8 cellular contexts compared by ENCODE assay signal in genomic region chr16:56932588-56933265, GRCh38. TPM values are rescaled to one million over a fixed set of nuclear protein-coding genes. Genes with fewer than 3 reads are reported as not detected.
A peak's percentile ranks its signal among the peaks of the same experiment; 100 is the strongest.
DNase-seq lines count a peak whose midpoint lies in the region; ATAC-seq and TF ChIP-seq lines count a peak whose summit lies in the region.

No MANE protein-coding gene starts in this region.

- peak overlapping the region; percentile 85 for H3K9ac ChIP-seq in DND-41 (ENCODE audit: low read depth, low read length)

- H3K4me3 Mint-ChIP-seq in activated T-cell treated with anti-CD3 and anti-CD28 coated beads, Interleukin-2, amount 50 U/mL, for 24 hours = peak overlapping the region; percentile 96

- peak overlapping the region; percentile 97 for H3K4me2 ChIP-seq in DND-41 (ENCODE audit: insufficient read depth, low read length)

- no peaks in the 10 kb centered on the region for H3K27me3 ChIP-seq in DND-41 (ENCODE audit: insufficient read depth, low read length, poor library complexity)
- no peaks in the 10 kb centered on the region for H3K27me3 ChIP-seq in esophagus (ENCODE audit: control insufficient read depth in 1 of 2, insufficient read depth in 2 of 2, low read length in 2 of 2)

- peaks cover 14% of the 10 kb centered on the region; the same call in 1 of the 2 replicates for H4K20me1 ChIP-seq in DND-41 (ENCODE audit: insufficient read depth, low read length)

- no peak for TF ChIP-seq CTCF in DND-41 (IDR thresholded peaks at IDR 0.05; ENCODE audit: borderline replicate concordance, extremely low read depth, low read length, poor library complexity, severe bottlenecking)
- no peak for TF ChIP-seq CTCF in mucosa of descending colon (IDR thresholded peaks at IDR 0.05)

- ATAC-seq in DND-41 (ENCODE audit: insufficient read depth, low read depth) (peak; percentile 4; the same call in 2 of the 3 replicates), HG02642 (IDR thresholded peaks at IDR 0.05; ENCODE audit: poor library complexity, unreplicated experiment) (peak; percentile 11), mucosa of descending colon (peak; percentile 63), GM21737 (IDR thresholded peaks at IDR 0.05; ENCODE audit: unreplicated experiment) (no peak)

- WGBS in esophagus, 2 donors = 0% methylated on average over 26 of the region's 26 CpGs

- H3K4me3 ChIP-seq in DND-41 (ENCODE audit: low read depth in 1 of 2, low read length in 2 of 2) (peak overlapping the region; percentile 65 to 74), esophagus (ENCODE audit: low read depth in 1 of 2, low read length in 2 of 2) (peak overlapping the region; percentile 89), mucosa of descending colon (peak overlapping the region; percentile 100)

- peaks cover 57% of the 10 kb centered on the region for H3K79me2 ChIP-seq in DND-41 (ENCODE audit: insufficient read depth, low read length)

- H3K4me1 ChIP-seq in DND-41 (ENCODE audit: insufficient read depth, low read length) (peaks cover 55% of the 10 kb centered on the region), esophagus (ENCODE audit: control insufficient read depth in 2 of 2, insufficient read depth in 2 of 2, low read length in 1 of 2) (peaks cover 0 to 3% of the 10 kb centered on the region in 2 donors), mucosa of descending colon (ENCODE audit: low read depth) (peaks cover 20% of the 10 kb centered on the region)

- H2AFZ ChIP-seq in DND-41 (ENCODE audit: low read depth, low read length) = peak overlapping the region; percentile 59

- H3K36me3 ChIP-seq in DND-41 (ENCODE audit: insufficient read depth, low read length) (peaks cover 40% of the 10 kb centered on the region), esophagus (ENCODE audit: control insufficient read depth in 2 of 2, insufficient read depth in 2 of 2, low read length in 1 of 2) (peaks cover 3 to 5% of the 10 kb centered on the region in 2 donors), mucosa of descending colon (ENCODE audit: low read depth) (peaks cover 18% of the 10 kb centered on the region)

- H3K27me3 Mint-ChIP-seq in activated T-cell treated with anti-CD3 and anti-CD28 coated beads, Interleukin-2, amount 50 U/mL, for 24 hours = no peaks in the 10 kb centered on the region

- intact Hi-C loops in mucosa of descending colon (cut with DNase I, micrococcal nuclease) = no loop called here

- H3K36me3 Mint-ChIP-seq in activated T-cell treated with anti-CD3 and anti-CD28 coated beads, Interleukin-2, amount 50 U/mL, for 24 hours (ENCODE audit: low read depth) = peaks cover 58% of the 10 kb centered on the region

- H3K9me3 ChIP-seq in DND-41 (ENCODE audit: insufficient read depth, low read length, severe bottlenecking) = no peaks in the 10 kb centered on the region
- H3K9me3 ChIP-seq in esophagus (ENCODE audit: control insufficient read depth in 2 of 2, insufficient read depth in 1 of 2, low read depth in 1 of 2, low read length in 1 of 2) = no peaks in the 10 kb centered on the region
- H3K9me3 ChIP-seq in mucosa of descending colon = no peaks in the 10 kb centered on the region

- peaks cover 46% of the 10 kb centered on the region for H3K4me1 Mint-ChIP-seq in activated T-cell treated with anti-CD3 and anti-CD28 coated beads, Interleukin-2, amount 50 U/mL, for 24 hours (ENCODE audit: low read depth)

- no peaks in the 10 kb centered on the region for H3K9me3 Mint-ChIP-seq in activated T-cell treated with anti-CD3 and anti-CD28 coated beads, Interleukin-2, amount 50 U/mL, for 24 hours

- peak overlapping the region; percentile 93 for H3K27ac ChIP-seq in DND-41 (ENCODE audit: low read length)
- H3K27ac ChIP-seq in esophagus (ENCODE audit: low read depth in 2 of 2, low read length in 1 of 2) = peak overlapping the region; percentile 98

- peak overlapping the region; percentile 98 for H3K27ac Mint-ChIP-seq in activated T-cell treated with anti-CD3 and anti-CD28 coated beads, Interleukin-2, amount 50 U/mL, for 24 hours

- DNase-seq in DND-41 = peak; percentile 32
- peak; percentile 3 for DNase-seq in NCI-H82 treated with DMSO at 0.1 percent for 48 hours (lab: John Stamatoyannopoulos, UW; ENCODE audit: unreplicated experiment)
- peak; percentile 69 for DNase-seq in activated T-cell treated with anti-CD3 and anti-CD28 coated beads, Interleukin-2, amount 50 U/mL, for 24 hours
- DNase-seq in mucosa of descending colon = peak; percentile 84 to 87 (median 86)
- peak; percentile 87 for DNase-seq in superior temporal gyrus (ENCODE audit: extremely low spot score)

RNA-seq across cellular contexts. Expression of gene HERPUD1, which starts 0.8 kb away (rescaled TPM):
- polyA plus RNA-seq in esophagus = 10 to 100 TPM; 25.6 to 45.4 TPM
- total RNA-seq in mucosa of descending colon = 100 to 1,000 TPM; 130 to 165 (median 159) TPM

RNA-seq across cellular contexts. Expression of gene CETP, which starts 29.0 kb away (rescaled TPM):
- under 1 TPM in 1 of 2 donors, not detected in 1; 0.06 TPM for polyA plus RNA-seq in esophagus
- under 1 TPM in 2 of 3 donors, not detected in 1; 0.22 to 0.35 TPM for total RNA-seq in mucosa of descending colon

RNA-seq across cellular contexts. Expression of gene NLRC5, which starts 56.6 kb away (rescaled TPM):
- polyA plus RNA-seq in esophagus = 10 to 100 TPM; 11.3 to 21.7 TPM
- 100 to 1,000 TPM; 110 to 127 (median 113) TPM for total RNA-seq in mucosa of descending colon

Comparison
In these comparisons a context has a peak if more than half of its experiments do, and no peak if none do; other contexts are left out.
1. DNase-seq: peak in every context shown above with its lines; median percentile 87 in superior temporal gyrus; 86 in mucosa of descending colon; 69 in activated T-cell treated with anti-CD3 and anti-CD28 coated beads, Interleukin-2, amount 50 U/mL, for 24 hours; 32 in DND-41; 3 in NCI-H82 treated with DMSO at 0.1 percent for 48 hours.